In genomic region chr14:52351561-52352491, GRCh38 we compare ENCODE assay signal across 8 cellular contexts. TPM values are rescaled to one million over a fixed set of nuclear protein-coding genes. Genes with fewer than 3 reads are reported as not detected.
DNase-seq lines count a peak whose midpoint lies in the region; ATAC-seq and TF ChIP-seq lines count a peak whose summit lies in the region.

No MANE protein-coding gene starts in this region.

- peak overlapping the region; percentile 94 for H4K91ac ChIP-seq in IMR-90 (ENCODE audit: insufficient read depth, low read depth, low read length)

- H4K8ac ChIP-seq in IMR-90 (ENCODE audit: low read depth in 2 of 2, low read length in 2 of 2): peak overlapping the region; percentile 56 to 94

- peak overlapping the region; percentile 92 for H2BK5ac ChIP-seq in IMR-90 (ENCODE audit: low read depth, low read length, poor library complexity, severe bottlenecking)

- peak overlapping the region; percentile 93 for H3K23ac ChIP-seq in IMR-90 (ENCODE audit: low read depth, low read length)

- no peaks in the 10 kb centered on the region for H3K36me3 ChIP-seq in BLaER1 treated with 17β-estradiol and CSF1 and Interleukin-3, amounts not matched to agents 10 nM and 100 nM
- H3K36me3 ChIP-seq in IMR-90 (ENCODE audit: control insufficient read depth, insufficient read depth, low read length): no peaks in the 10 kb centered on the region

- H2BK20ac ChIP-seq in IMR-90 (ENCODE audit: low read depth, low read length): peak overlapping the region; percentile 99

- no peak overlapping the region for H2AK9ac ChIP-seq in IMR-90 (replicated peaks; ENCODE audit: low read depth, low read length, poor library complexity)

- peaks cover 0 to 16% (median 0%) of the 10 kb centered on the region in 11 experiments; a peak in 6 of 22 replicates for H3K27me3 ChIP-seq in BLaER1 treated with 17β-estradiol and CSF1 and Interleukin-3, amounts not matched to agents 10 nM and 100 nM
- no peaks in the 10 kb centered on the region for H3K27me3 ChIP-seq in IMR-90 (ENCODE audit: control insufficient read depth, insufficient read depth, low read length)

- H2AFZ ChIP-seq in IMR-90 (replicated peaks; ENCODE audit: low read length, poor library complexity): peak overlapping the region; percentile 80

- H3K4me1 ChIP-seq in BLaER1 treated with 17β-estradiol and CSF1 and Interleukin-3, amounts not matched to agents 10 nM and 100 nM: peaks cover 7 to 23% (median 13%) of the 10 kb centered on the region in 10 experiments; a peak in 17 of 20 replicates
- peaks cover 28% of the 10 kb centered on the region for H3K4me1 ChIP-seq in IMR-90 (ENCODE audit: control insufficient read depth, insufficient read depth, low read length)

- H3K79me1 ChIP-seq in IMR-90 (ENCODE audit: low read depth in 1 of 2, low read length in 2 of 2): peaks cover 0 to 7% of the 10 kb centered on the region in 2 experiments; a peak in 1 of 4 replicates

- TF ChIP-seq POLR2A in IMR-90 (IDR thresholded peaks at IDR 0.05; ENCODE audit: low read depth, low read length): no peak

- DNase-seq in IMR-90: peak; percentile 41
- DNase-seq in coronary artery (ENCODE audit: low spot score): no peak
- peak; percentile 92 for DNase-seq in skeletal muscle cell (ENCODE audit: low read depth)
- no peak for DNase-seq in AML-193 (lab: John Stamatoyannopoulos, UW)
- no peak for DNase-seq in NCI-H2107 (lab: John Stamatoyannopoulos, UW)
- no peak for DNase-seq in amniotic stem cell (lab: John Stamatoyannopoulos, UW)

- H3K4me3 ChIP-seq in BLaER1 treated with 17β-estradiol and CSF1 and Interleukin-3, amounts not matched to agents 10 nM and 100 nM: no peak overlapping the region
- H3K4me3 ChIP-seq in IMR-90 (ENCODE audit: insufficient read depth, low read depth, low read length): no peak overlapping the region
- no peak overlapping the region for H3K4me3 ChIP-seq in coronary artery
- no peak overlapping the region for H3K4me3 ChIP-seq in skeletal muscle cell (ENCODE audit: low read depth, low read length)

- H3K14ac ChIP-seq in IMR-90 (replicated peaks; ENCODE audit: low read depth, low read length): peak overlapping the region; percentile 89

- peak overlapping the region; percentile 85 for H4K5ac ChIP-seq in IMR-90 (ENCODE audit: low read depth, low read length)

- no peaks in the 10 kb centered on the region for H4K20me1 ChIP-seq in BLaER1 treated with 17β-estradiol and CSF1 and Interleukin-3, amounts not matched to agents 10 nM and 100 nM
- H4K20me1 ChIP-seq in IMR-90 (ENCODE audit: insufficient read depth, low read length): no peaks in the 10 kb centered on the region

- no TSS peak for BruUV-seq in IMR-90 (replicated peaks; lab: Mats Ljungman, UMichigan)

- no peak overlapping the region for H3K9ac ChIP-seq in BLaER1 treated with 17β-estradiol and CSF1 and Interleukin-3, amounts not matched to agents 10 nM and 100 nM
- peak overlapping the region; percentile 47 for H3K9ac ChIP-seq in IMR-90 (ENCODE audit: low read depth, low read length)

- H2BK15ac ChIP-seq in IMR-90 (ENCODE audit: low read depth, low read length): peak overlapping the region; percentile 96

- CTCF ChIA-PET in IMR-90 (lab: Yijun Ruan, JAX): no interaction called here

- no peaks in the 10 kb centered on the region for H3K9me3 ChIP-seq in BLaER1 treated with 17β-estradiol and CSF1 and Interleukin-3, amounts not matched to agents 10 nM and 100 nM (replicated peaks in 1 of 11)
- peaks cover 4% of the 10 kb centered on the region; the same call in 1 of the 2 replicates for H3K9me3 ChIP-seq in IMR-90 (ENCODE audit: control insufficient read depth, insufficient read depth, low read length)

- TF ChIP-seq RAD21 in IMR-90 (IDR thresholded peaks at IDR 0.05; ENCODE audit: low read length): no peak

- peak overlapping the region; percentile 99 for H3K4ac ChIP-seq in IMR-90 (ENCODE audit: low read depth, low read length)

- dilution Hi-C loops in IMR-90 (cut with HindIII; ENCODE audit: low sequenced_read_pairs, unreplicated experiment): no loop called here

- intact Hi-C loops in IMR-90 (cut with micrococcal nuclease): no loop called here

- 17% methylated on average over 2 of the region's 5 CpGs; no CpG with 5 or more reads in 1 of the 2 experiments for WGBS in IMR-90 (ENCODE audit: extremely low coverage in 2 of 2, insufficient read length in 1 of 2), 2 experiments

- H3K9me1 ChIP-seq in IMR-90 (ENCODE audit: insufficient read depth, low read length): peaks cover 24% of the 10 kb centered on the region

- ATAC-seq in GM19324 (IDR thresholded peaks at IDR 0.05; ENCODE audit: low FRiP score, unreplicated experiment) (peak; percentile 43), IMR-90 (ENCODE audit: low read depth) (peak; percentile 27)

- H2BK120ac ChIP-seq in IMR-90 (ENCODE audit: low read depth, low read length): peak overlapping the region; percentile 98

- H3K56ac ChIP-seq in IMR-90 (ENCODE audit: extremely low read depth, insufficient read depth, low read length): peak overlapping the region; percentile 64

- TF ChIP-seq CTCF in IMR-90 (conservative IDR thresholded peaks at IDR 0.05; ENCODE audit: low read depth, low read length): no peak
- no peak for TF ChIP-seq CTCF in coronary artery (IDR thresholded peaks at IDR 0.05)

- POLR2A ChIA-PET in IMR-90 (lab: Charles Lee; ENCODE audit: unreplicated experiment): no interaction called here

- in situ Hi-C loops in IMR-90 (cut with MboI; ENCODE audit: low sequenced_read_pairs): no loop called here

- H2AK5ac ChIP-seq in IMR-90 (ENCODE audit: low read depth, low read length): peak overlapping the region; percentile 91

- H3K18ac ChIP-seq in IMR-90 (ENCODE audit: low read depth, low read length): peak overlapping the region; percentile 93

- peak overlapping the region in 10 of 11 experiments; percentile 5 to 56 (median 40); a peak in 17 of 22 replicates for H3K4me2 ChIP-seq in BLaER1 treated with 17β-estradiol and CSF1 and Interleukin-3, amounts not matched to agents 10 nM and 100 nM
- H3K4me2 ChIP-seq in IMR-90 (ENCODE audit: low read depth, low read length): peak overlapping the region; percentile 38

- H3K27ac ChIP-seq in BLaER1 treated with 17β-estradiol and CSF1 and Interleukin-3, amounts not matched to agents 10 nM and 100 nM: no peak overlapping the region
- H3K27ac ChIP-seq in IMR-90 (ENCODE audit: insufficient read depth, low read length) (peak overlapping the region; percentile 88), coronary artery (peak overlapping the region; percentile 39 to 59)

TF ChIP-seq in IMR-90, 13 proteins besides CTCF, POLR2A, EP300 and RAD21:
- no peak for TF ChIP-seq SMC3 (IDR thresholded peaks at IDR 0.05; ENCODE audit: low read depth, low read length)
- TF ChIP-seq CHD1 (IDR thresholded peaks at IDR 0.05; ENCODE audit: low read depth, low read length): no peak
- TF ChIP-seq NFE2L2 (IDR thresholded peaks at IDR 0.05; ENCODE audit: low read depth, low read length): no peak
- TF ChIP-seq MAFK (IDR thresholded peaks at IDR 0.05; ENCODE audit: low read depth, low read length): no peak
- no peak for TF ChIP-seq MXI1 (IDR thresholded peaks at IDR 0.05; ENCODE audit: borderline replicate concordance, low read depth, low read length)
- no peak for TF ChIP-seq RFX5 (IDR thresholded peaks at IDR 0.05; ENCODE audit: low read depth, low read length)
- TF ChIP-seq ELK1 (IDR thresholded peaks at IDR 0.05; ENCODE audit: borderline replicate concordance, low read depth, low read length): no peak

RNA-seq across cellular contexts. Expression of gene PTGER2, which starts 37.7 kb away (rescaled TPM):
- total RNA-seq in IMR-90 (2012; rRNA removed): 24.7 and 33.6 TPM in 2 replicates
- 58.5 and 59.4 TPM in 2 replicates for polyA plus RNA-seq in IMR-90 (2012; rRNA removed)
- polyA plus RNA-seq in IMR-90 (2012; cell fraction: cytosol; rRNA removed): 23.6 and 49.1 TPM in 2 replicates
- 12.4 and 18.8 TPM in 2 replicates for polyA plus RNA-seq in IMR-90 (2012; cell fraction: nucleus; rRNA removed; ENCODE audit: low replicate concordance)

Comparison
In these comparisons a context has a peak if more than half of its experiments do, and no peak if none do; other contexts are left out.
1. H3K27ac ChIP-seq: peak in IMR-90 (single experiment) and coronary artery (2 of 2); none in BLaER1 treated with 17β-estradiol and CSF1 and Interleukin-3, amounts not matched to agents 10 nM and 100 nM (0 of 11).
2. DNase-seq: peak in IMR-90 (single experiment) and skeletal muscle cell (single experiment); none in coronary artery (single experiment), AML-193 (0 of 2), NCI-H2107 (single experiment) and amniotic stem cell (single experiment).